Comparison of ENCODE assay signal across 17 cellular contexts in the genomic region with DNA sequence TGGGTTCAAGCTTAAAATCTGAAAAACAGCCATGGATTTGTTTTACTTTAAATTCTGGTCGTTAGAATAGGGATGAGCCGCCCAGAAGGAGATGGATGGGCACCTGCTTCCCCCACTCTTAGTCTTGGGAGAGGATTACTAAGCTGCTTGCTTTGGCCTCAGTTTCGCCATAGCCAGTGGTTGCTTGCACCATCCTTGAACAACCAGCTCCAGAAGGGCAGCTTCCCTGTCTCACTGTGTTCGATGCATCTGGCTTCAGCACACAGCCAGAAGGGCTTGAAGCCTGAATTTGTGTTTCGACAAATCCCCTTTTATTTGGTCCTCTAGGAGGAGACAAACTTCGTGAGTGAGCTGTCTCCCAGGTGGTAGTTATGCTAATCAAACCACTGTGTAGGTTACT.
"Had no signal": no experiment of that assay in that cellular context is flagged by ENCODE, and none has a peak within 500 bp of the region (broad histone marks: within the 10 kb centered on the region; RNA-seq: fewer than 3 reads in every experiment).

No MANE protein-coding gene starts in this region.

- ATAC-seq: gastroesophageal sphincter; heart right ventricle; left lobe of liver; mucosa of descending colon; naive thymus-derived CD4-positive, alpha-beta T cell; stimulated activated naive B cell treated with anti-CD40 and anti-IgM and Interleukin-4, amounts not matched to agents 10 μg/mL and 1 μg/mL and 100 μg/mL, for 72 hours had no signal

- H3K4me3 ChIP-seq: gastroesophageal sphincter, heart right ventricle, mucosa of descending colon, skin epidermis, thyroid gland, uterus had no signal

- H3K27ac ChIP-seq: brain microvascular endothelial cell, gastroesophageal sphincter, heart right ventricle, skin epidermis, thyroid gland, uterus had no signal

- H3K9me3 ChIP-seq: gastroesophageal sphincter, heart right ventricle, mucosa of descending colon, thyroid gland, uterus had no signal

- H3K4me1 ChIP-seq: thyroid gland, uterus had no signal

- H3K36me3 ChIP-seq: brain microvascular endothelial cell, uterus had no signal

- H3K9me3 Mint-ChIP-seq: activated naive CD8-positive, alpha-beta T cell treated with anti-CD3 and anti-CD28 coated beads for 36 hours; stimulated activated naive B cell treated with anti-CD40 and anti-IgM and Interleukin-4, amounts not matched to agents 10 μg/mL and 1 μg/mL and 100 μg/mL, for 72 hours had no signal

- DNase-seq: activated CD4-positive, alpha-beta T cell treated with anti-CD3 and anti-CD28 coated beads, Interleukin-2, amount 50 U/mL, for 1 hour; activated CD8-positive, alpha-beta memory T cell treated with anti-CD3 and anti-CD28 coated beads for 24 hours; activated naive CD8-positive, alpha-beta T cell treated with anti-CD3 and anti-CD28 coated beads for 36 hours; brain microvascular endothelial cell; heart right ventricle; mammary epithelial cell; naive thymus-derived CD4-positive, alpha-beta T cell; retina; stimulated activated CD4-positive, alpha-beta T cell treated with anti-CD3 and anti-CD28 coated beads, Interleukin-15, amount 100 ng/mL, for 24 hours; stimulated activated CD4-positive, alpha-beta T cell treated with anti-CD3 and anti-CD28 coated beads, Interleukin-4, amount 100 ng/mL, for 1 hour; stimulated activated naive B cell treated with anti-CD40 and anti-IgM and Interleukin-4, amounts not matched to agents 10 μg/mL and 1 μg/mL and 100 μg/mL, for 72 hours; thyroid gland; uterus had no signal

- H3K27ac Mint-ChIP-seq: activated naive CD8-positive, alpha-beta T cell treated with anti-CD3 and anti-CD28 coated beads for 36 hours; stimulated activated naive B cell treated with anti-CD40 and anti-IgM and Interleukin-4, amounts not matched to agents 10 μg/mL and 1 μg/mL and 100 μg/mL, for 72 hours had no signal

- H3K4me3 Mint-ChIP-seq: activated naive CD8-positive, alpha-beta T cell treated with anti-CD3 and anti-CD28 coated beads for 36 hours; naive thymus-derived CD4-positive, alpha-beta T cell; stimulated activated naive B cell treated with anti-CD40 and anti-IgM and Interleukin-4, amounts not matched to agents 10 μg/mL and 1 μg/mL and 100 μg/mL, for 72 hours had no signal

- H3K27me3 ChIP-seq: brain microvascular endothelial cell, gastroesophageal sphincter, heart right ventricle, thyroid gland, uterus had no signal

- H3K27me3 Mint-ChIP-seq: activated naive CD8-positive, alpha-beta T cell treated with anti-CD3 and anti-CD28 coated beads for 36 hours; naive thymus-derived CD4-positive, alpha-beta T cell; stimulated activated naive B cell treated with anti-CD40 and anti-IgM and Interleukin-4, amounts not matched to agents 10 μg/mL and 1 μg/mL and 100 μg/mL, for 72 hours had no signal
